In the genomic region with DNA sequence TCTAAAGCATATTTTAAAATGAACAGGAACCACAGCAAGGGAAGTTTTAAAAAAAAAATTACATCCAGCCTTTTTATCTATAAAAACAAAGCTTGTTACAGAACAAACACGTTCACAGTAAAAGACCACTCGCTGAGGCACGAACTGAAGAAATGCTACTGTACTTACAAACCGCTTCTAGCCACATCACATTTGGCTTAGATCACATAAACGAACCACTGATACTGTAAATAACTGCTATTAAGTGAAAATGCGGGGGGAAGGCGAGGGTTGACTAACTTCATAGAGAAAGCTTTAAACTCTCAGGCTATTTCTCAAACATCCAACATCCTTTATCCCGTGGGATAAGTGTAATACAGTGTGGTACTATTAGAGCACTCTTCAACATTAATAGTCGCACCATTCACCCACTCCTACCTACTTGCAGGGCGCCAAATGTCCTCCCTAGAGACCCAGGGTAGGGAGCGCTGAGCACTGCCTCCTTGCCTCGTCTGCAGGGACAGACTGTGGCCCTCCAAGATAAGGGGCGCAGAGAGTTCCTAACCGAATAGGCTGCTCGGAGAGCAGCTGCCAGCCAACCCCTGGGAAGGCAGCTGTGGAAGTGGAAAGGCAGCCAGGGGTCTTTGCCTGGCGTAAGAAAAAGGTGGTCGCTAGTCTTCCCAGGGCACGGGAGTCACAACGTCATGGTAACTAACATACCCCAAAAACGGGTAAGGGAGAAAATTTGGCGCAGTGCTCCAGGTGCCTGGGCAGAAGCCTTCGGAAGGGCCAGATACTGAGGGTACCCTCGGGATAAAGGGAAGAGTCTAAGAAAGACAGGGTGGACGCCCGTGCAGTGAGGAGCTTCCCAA, we compare ENCODE assay signal across 1 cellular context.
TF ChIP-seq lines count a peak whose summit lies in the region.

No MANE protein-coding gene starts in this region.

TF ChIP-seq in K562, 482 proteins besides CTCF, POLR2A, EP300 and RAD21 (continued from another document and continues in another):
- TF ChIP-seq, protein P1, sequence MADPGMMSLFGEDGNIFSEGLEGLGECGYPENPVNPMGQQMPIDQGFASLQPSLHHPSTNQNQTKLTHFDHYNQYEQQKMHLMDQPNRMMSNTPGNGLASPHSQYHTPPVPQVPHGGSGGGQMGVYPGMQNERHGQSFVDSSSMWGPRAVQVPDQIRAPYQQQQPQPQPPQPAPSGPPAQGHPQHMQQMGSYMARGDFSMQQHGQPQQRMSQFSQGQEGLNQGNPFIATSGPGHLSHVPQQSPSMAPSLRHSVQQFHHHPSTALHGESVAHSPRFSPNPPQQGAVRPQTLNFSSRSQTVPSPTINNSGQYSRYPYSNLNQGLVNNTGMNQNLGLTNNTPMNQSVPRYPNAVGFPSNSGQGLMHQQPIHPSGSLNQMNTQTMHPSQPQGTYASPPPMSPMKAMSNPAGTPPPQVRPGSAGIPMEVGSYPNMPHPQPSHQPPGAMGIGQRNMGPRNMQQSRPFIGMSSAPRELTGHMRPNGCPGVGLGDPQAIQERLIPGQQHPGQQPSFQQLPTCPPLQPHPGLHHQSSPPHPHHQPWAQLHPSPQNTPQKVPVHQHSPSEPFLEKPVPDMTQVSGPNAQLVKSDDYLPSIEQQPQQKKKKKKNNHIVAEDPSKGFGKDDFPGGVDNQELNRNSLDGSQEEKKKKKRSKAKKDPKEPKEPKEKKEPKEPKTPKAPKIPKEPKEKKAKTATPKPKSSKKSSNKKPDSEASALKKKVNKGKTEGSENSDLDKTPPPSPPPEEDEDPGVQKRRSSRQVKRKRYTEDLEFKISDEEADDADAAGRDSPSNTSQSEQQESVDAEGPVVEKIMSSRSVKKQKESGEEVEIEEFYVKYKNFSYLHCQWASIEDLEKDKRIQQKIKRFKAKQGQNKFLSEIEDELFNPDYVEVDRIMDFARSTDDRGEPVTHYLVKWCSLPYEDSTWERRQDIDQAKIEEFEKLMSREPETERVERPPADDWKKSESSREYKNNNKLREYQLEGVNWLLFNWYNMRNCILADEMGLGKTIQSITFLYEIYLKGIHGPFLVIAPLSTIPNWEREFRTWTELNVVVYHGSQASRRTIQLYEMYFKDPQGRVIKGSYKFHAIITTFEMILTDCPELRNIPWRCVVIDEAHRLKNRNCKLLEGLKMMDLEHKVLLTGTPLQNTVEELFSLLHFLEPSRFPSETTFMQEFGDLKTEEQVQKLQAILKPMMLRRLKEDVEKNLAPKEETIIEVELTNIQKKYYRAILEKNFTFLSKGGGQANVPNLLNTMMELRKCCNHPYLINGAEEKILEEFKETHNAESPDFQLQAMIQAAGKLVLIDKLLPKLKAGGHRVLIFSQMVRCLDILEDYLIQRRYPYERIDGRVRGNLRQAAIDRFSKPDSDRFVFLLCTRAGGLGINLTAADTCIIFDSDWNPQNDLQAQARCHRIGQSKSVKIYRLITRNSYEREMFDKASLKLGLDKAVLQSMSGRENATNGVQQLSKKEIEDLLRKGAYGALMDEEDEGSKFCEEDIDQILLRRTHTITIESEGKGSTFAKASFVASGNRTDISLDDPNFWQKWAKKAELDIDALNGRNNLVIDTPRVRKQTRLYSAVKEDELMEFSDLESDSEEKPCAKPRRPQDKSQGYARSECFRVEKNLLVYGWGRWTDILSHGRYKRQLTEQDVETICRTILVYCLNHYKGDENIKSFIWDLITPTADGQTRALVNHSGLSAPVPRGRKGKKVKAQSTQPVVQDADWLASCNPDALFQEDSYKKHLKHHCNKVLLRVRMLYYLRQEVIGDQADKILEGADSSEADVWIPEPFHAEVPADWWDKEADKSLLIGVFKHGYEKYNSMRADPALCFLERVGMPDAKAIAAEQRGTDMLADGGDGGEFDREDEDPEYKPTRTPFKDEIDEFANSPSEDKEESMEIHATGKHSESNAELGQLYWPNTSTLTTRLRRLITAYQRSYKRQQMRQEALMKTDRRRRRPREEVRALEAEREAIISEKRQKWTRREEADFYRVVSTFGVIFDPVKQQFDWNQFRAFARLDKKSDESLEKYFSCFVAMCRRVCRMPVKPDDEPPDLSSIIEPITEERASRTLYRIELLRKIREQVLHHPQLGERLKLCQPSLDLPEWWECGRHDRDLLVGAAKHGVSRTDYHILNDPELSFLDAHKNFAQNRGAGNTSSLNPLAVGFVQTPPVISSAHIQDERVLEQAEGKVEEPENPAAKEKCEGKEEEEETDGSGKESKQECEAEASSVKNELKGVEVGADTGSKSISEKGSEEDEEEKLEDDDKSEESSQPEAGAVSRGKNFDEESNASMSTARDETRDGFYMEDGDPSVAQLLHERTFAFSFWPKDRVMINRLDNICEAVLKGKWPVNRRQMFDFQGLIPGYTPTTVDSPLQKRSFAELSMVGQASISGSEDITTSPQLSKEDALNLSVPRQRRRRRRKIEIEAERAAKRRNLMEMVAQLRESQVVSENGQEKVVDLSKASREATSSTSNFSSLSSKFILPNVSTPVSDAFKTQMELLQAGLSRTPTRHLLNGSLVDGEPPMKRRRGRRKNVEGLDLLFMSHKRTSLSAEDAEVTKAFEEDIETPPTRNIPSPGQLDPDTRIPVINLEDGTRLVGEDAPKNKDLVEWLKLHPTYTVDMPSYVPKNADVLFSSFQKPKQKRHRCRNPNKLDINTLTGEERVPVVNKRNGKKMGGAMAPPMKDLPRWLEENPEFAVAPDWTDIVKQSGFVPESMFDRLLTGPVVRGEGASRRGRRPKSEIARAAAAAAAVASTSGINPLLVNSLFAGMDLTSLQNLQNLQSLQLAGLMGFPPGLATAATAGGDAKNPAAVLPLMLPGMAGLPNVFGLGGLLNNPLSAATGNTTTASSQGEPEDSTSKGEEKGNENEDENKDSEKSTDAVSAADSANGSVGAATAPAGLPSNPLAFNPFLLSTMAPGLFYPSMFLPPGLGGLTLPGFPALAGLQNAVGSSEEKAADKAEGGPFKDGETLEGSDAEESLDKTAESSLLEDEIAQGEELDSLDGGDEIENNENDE (IDR thresholded peaks at IDR 0.05; ENCODE audit: low read depth, low read length): no peak
- no peak for TF ChIP-seq HLTF (IDR thresholded peaks at IDR 0.05)
- TF ChIP-seq ARID1B (IDR thresholded peaks at IDR 0.05): no peak
- no peak for TF ChIP-seq FOXK1 (CRISPR knock-in tag; IDR thresholded peaks at IDR 0.05; ENCODE audit: borderline replicate concordance)
- no peak for TF ChIP-seq TRIM28 (IDR thresholded peaks at IDR 0.05)
- TF ChIP-seq, protein P2, sequence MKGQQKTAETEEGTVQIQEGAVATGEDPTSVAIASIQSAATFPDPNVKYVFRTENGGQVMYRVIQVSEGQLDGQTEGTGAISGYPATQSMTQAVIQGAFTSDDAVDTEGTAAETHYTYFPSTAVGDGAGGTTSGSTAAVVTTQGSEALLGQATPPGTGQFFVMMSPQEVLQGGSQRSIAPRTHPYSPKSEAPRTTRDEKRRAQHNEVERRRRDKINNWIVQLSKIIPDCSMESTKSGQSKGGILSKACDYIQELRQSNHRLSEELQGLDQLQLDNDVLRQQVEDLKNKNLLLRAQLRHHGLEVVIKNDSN (CRISPR knock-in tag; IDR thresholded peaks at IDR 0.05): no peak
- no peak for TF ChIP-seq LCOR (CRISPR knock-in tag; IDR thresholded peaks at IDR 0.05)
- TF ChIP-seq JUNB (CRISPR knock-in tag; conservative IDR thresholded peaks at IDR 0.05): no peak; the same call in 1 of the 2 replicates
- TF ChIP-seq, protein P3, sequence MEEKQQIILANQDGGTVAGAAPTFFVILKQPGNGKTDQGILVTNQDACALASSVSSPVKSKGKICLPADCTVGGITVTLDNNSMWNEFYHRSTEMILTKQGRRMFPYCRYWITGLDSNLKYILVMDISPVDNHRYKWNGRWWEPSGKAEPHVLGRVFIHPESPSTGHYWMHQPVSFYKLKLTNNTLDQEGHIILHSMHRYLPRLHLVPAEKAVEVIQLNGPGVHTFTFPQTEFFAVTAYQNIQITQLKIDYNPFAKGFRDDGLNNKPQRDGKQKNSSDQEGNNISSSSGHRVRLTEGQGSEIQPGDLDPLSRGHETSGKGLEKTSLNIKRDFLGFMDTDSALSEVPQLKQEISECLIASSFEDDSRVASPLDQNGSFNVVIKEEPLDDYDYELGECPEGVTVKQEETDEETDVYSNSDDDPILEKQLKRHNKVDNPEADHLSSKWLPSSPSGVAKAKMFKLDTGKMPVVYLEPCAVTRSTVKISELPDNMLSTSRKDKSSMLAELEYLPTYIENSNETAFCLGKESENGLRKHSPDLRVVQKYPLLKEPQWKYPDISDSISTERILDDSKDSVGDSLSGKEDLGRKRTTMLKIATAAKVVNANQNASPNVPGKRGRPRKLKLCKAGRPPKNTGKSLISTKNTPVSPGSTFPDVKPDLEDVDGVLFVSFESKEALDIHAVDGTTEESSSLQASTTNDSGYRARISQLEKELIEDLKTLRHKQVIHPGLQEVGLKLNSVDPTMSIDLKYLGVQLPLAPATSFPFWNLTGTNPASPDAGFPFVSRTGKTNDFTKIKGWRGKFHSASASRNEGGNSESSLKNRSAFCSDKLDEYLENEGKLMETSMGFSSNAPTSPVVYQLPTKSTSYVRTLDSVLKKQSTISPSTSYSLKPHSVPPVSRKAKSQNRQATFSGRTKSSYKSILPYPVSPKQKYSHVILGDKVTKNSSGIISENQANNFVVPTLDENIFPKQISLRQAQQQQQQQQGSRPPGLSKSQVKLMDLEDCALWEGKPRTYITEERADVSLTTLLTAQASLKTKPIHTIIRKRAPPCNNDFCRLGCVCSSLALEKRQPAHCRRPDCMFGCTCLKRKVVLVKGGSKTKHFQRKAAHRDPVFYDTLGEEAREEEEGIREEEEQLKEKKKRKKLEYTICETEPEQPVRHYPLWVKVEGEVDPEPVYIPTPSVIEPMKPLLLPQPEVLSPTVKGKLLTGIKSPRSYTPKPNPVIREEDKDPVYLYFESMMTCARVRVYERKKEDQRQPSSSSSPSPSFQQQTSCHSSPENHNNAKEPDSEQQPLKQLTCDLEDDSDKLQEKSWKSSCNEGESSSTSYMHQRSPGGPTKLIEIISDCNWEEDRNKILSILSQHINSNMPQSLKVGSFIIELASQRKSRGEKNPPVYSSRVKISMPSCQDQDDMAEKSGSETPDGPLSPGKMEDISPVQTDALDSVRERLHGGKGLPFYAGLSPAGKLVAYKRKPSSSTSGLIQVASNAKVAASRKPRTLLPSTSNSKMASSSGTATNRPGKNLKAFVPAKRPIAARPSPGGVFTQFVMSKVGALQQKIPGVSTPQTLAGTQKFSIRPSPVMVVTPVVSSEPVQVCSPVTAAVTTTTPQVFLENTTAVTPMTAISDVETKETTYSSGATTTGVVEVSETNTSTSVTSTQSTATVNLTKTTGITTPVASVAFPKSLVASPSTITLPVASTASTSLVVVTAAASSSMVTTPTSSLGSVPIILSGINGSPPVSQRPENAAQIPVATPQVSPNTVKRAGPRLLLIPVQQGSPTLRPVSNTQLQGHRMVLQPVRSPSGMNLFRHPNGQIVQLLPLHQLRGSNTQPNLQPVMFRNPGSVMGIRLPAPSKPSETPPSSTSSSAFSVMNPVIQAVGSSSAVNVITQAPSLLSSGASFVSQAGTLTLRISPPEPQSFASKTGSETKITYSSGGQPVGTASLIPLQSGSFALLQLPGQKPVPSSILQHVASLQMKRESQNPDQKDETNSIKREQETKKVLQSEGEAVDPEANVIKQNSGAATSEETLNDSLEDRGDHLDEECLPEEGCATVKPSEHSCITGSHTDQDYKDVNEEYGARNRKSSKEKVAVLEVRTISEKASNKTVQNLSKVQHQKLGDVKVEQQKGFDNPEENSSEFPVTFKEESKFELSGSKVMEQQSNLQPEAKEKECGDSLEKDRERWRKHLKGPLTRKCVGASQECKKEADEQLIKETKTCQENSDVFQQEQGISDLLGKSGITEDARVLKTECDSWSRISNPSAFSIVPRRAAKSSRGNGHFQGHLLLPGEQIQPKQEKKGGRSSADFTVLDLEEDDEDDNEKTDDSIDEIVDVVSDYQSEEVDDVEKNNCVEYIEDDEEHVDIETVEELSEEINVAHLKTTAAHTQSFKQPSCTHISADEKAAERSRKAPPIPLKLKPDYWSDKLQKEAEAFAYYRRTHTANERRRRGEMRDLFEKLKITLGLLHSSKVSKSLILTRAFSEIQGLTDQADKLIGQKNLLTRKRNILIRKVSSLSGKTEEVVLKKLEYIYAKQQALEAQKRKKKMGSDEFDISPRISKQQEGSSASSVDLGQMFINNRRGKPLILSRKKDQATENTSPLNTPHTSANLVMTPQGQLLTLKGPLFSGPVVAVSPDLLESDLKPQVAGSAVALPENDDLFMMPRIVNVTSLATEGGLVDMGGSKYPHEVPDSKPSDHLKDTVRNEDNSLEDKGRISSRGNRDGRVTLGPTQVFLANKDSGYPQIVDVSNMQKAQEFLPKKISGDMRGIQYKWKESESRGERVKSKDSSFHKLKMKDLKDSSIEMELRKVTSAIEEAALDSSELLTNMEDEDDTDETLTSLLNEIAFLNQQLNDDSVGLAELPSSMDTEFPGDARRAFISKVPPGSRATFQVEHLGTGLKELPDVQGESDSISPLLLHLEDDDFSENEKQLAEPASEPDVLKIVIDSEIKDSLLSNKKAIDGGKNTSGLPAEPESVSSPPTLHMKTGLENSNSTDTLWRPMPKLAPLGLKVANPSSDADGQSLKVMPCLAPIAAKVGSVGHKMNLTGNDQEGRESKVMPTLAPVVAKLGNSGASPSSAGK (IDR thresholded peaks at IDR 0.05): no peak
- TF ChIP-seq CHD4 (IDR thresholded peaks at IDR 0.05; ENCODE audit: insufficient read depth, insufficient replicate concordance, low read depth, low read length, poor library complexity, severe bottlenecking): peak; percentile 48
- no peak for TF ChIP-seq FOS (IDR thresholded peaks at IDR 0.05; ENCODE audit: extremely low read depth, insufficient read length)
- TF ChIP-seq TAF7 (tag; IDR thresholded peaks at IDR 0.05): no peak
- peak; percentile 1 for TF ChIP-seq ZFP36 (IDR thresholded peaks at IDR 0.05; ENCODE audit: low read depth, low read length, partially characterized antibody)
- TF ChIP-seq DMBX1 (CRISPR knock-in tag; IDR thresholded peaks at IDR 0.05; ENCODE audit: borderline replicate concordance): no peak
- TF ChIP-seq, protein P4, sequence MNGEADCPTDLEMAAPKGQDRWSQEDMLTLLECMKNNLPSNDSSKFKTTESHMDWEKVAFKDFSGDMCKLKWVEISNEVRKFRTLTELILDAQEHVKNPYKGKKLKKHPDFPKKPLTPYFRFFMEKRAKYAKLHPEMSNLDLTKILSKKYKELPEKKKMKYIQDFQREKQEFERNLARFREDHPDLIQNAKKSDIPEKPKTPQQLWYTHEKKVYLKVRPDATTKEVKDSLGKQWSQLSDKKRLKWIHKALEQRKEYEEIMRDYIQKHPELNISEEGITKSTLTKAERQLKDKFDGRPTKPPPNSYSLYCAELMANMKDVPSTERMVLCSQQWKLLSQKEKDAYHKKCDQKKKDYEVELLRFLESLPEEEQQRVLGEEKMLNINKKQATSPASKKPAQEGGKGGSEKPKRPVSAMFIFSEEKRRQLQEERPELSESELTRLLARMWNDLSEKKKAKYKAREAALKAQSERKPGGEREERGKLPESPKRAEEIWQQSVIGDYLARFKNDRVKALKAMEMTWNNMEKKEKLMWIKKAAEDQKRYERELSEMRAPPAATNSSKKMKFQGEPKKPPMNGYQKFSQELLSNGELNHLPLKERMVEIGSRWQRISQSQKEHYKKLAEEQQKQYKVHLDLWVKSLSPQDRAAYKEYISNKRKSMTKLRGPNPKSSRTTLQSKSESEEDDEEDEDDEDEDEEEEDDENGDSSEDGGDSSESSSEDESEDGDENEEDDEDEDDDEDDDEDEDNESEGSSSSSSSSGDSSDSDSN (IDR thresholded peaks at IDR 0.05; ENCODE audit: borderline replicate concordance in 1 of 2, low read depth in 2 of 2, low read length in 2 of 2): peak in 1 of 2 experiments; percentile 54; a peak in 1 of 4 replicates
- TF ChIP-seq HDGF (IDR thresholded peaks at IDR 0.05): no peak
- no peak for TF ChIP-seq TAF9B (IDR thresholded peaks at IDR 0.05; ENCODE audit: partially characterized antibody)
- no peak for TF ChIP-seq BCL6 (CRISPR knock-in tag; IDR thresholded peaks at IDR 0.05)
- no peak for TF ChIP-seq RBM22 (IDR thresholded peaks at IDR 0.05; ENCODE audit: low read depth, low read length, poor library complexity, severe bottlenecking)
- TF ChIP-seq MTA2 (IDR thresholded peaks at IDR 0.05; ENCODE audit: low read depth): no peak
- no peak for TF ChIP-seq SRSF9 (IDR thresholded peaks at IDR 0.05; ENCODE audit: borderline replicate concordance, low read depth, low read length)
- TF ChIP-seq ZNF24 (IDR thresholded peaks at IDR 0.05): peak; percentile 73
- no peak for TF ChIP-seq ILF3 (IDR thresholded peaks at IDR 0.05; ENCODE audit: borderline replicate concordance)
- TF ChIP-seq SAFB2 (IDR thresholded peaks at IDR 0.05; ENCODE audit: borderline replicate concordance, low read depth, low read length, severe bottlenecking): no peak
